Comparison of ENCODE assay signal across 29 cellular contexts in genomic region chr1:166471359-166471758, GRCh38.
"Had no signal": no experiment of that assay in that cellular context is flagged by ENCODE, and none has a peak within 500 bp of the region (broad histone marks: within the 10 kb centered on the region; RNA-seq: fewer than 3 reads in every experiment).

No MANE protein-coding gene starts in this region.

- H3K4me1 ChIP-seq: ascending aorta, Peyer's patch, SJSA1 had no signal

- H3K27ac ChIP-seq: ascending aorta, cardiac muscle cell, KMS-11, Peyer's patch, SJSA1 had no signal

- DNase-seq: activated CD4-positive, alpha-beta T cell treated with anti-CD3 and anti-CD28 coated beads, Interleukin-2, amount 10 ng/mL, durations not matched to agents 24 days and 14 days; activated CD4-positive, alpha-beta T cell treated with anti-CD3 and anti-CD28 coated beads, Interleukin-2, amount 50 U/mL, for 4 hours; activated CD8-positive, alpha-beta T cell treated with anti-CD3 and anti-CD28 coated beads for 36 hours; activated effector memory CD4-positive, alpha-beta T cell treated with anti-CD3 and anti-CD28 coated beads, Interleukin-2, amount 50 U/mL, for 16 hours; activated naive CD4-positive, alpha-beta T cell; activated naive CD4-positive, alpha-beta T cell treated with anti-CD3 and anti-CD28 coated beads, Interleukin-2, amount 50 U/mL, for 16 hours; activated naive CD8-positive, alpha-beta T cell treated with anti-CD3 and anti-CD28 coated beads, Interleukin-2, amount 10 ng/mL, durations not matched to agents 7 days and 5 days; activated T-cell treated with anti-CD3 and anti-CD28 coated beads, Interleukin-2, amount 50 U/mL, for 1 hour; activated T-cell treated with anti-CD3 and anti-CD28 coated beads, Interleukin-2, amount 50 U/mL, for 72 hours; amygdala; MM.1S; NCI-H1105; NCI-H1417 treated with DMSO at 0.1 percent for 48 hours; NCI-H187 treated with DMSO at 0.1 percent for 48 hours; NCI-H2081; NCI-H226; NCI-H446 treated with DMSO at 0.1 percent for 48 hours; NCI-H524; NCI-H69; PC-3; Peyer's patch; RPMI8226; SHP77 treated with DMSO at 0.1 percent for 48 hours; SK-N-SH had no signal

- H3K36me3 ChIP-seq: ascending aorta, cardiac muscle cell, Peyer's patch, SJSA1 had no signal

- H3K9me3 ChIP-seq: ascending aorta, Peyer's patch, SJSA1, SK-N-SH had no signal

- H3K27me3 ChIP-seq: ascending aorta, cardiac muscle cell, Peyer's patch, SJSA1 had no signal

- H3K4me3 ChIP-seq: ascending aorta, cardiac muscle cell, Peyer's patch, SJSA1 had no signal

- ATAC-seq: activated CD8-positive, alpha-beta T cell treated with anti-CD3 and anti-CD28 coated beads for 36 hours; activated T-cell treated with anti-CD3 and anti-CD28 coated beads, Interleukin-2, amount 50 U/mL, for 72 hours; activated T-helper 17 cell treated with anti-CD3 and anti-CD28 coated beads, Interleukin-2, amount 50 U/mL, for 72 hours; PC-3 had no signal
